In genomic region chr17:79776378-79777165, GRCh38 we compare ENCODE assay signal across 2 cellular contexts.
TF ChIP-seq lines count a peak whose summit lies in the region.

No MANE protein-coding gene starts in this region.

TF ChIP-seq in HEK293T, 16 proteins besides CTCF, POLR2A, EP300 and RAD21:
- no peak for TF ChIP-seq SUZ12 (IDR thresholded peaks at IDR 0.05)
- no peak for TF ChIP-seq TARDBP (IDR thresholded peaks at IDR 0.05)
- TF ChIP-seq ARNT (IDR thresholded peaks at IDR 0.05), result 0 out of 2 replicates have a peak, but pooled peaks have one; percentile 5

TF ChIP-seq in GM12878, 131 proteins besides CTCF, POLR2A, EP300 and RAD21:
- TF ChIP-seq TBL1XR1 (IDR thresholded peaks at IDR 0.05; ENCODE audit: low read depth, low read length), result no peak
- TF ChIP-seq BMI1 (IDR thresholded peaks at IDR 0.05; ENCODE audit: borderline replicate concordance), result peak; percentile 88
TF ChIP-seq in GM12878: peak in this region for 1.
